In genomic region chr5:105504-106080, GRCh38 we compare ENCODE assay signal across 26 cellular contexts.
A peak's percentile ranks its signal among the peaks of the same experiment; 100 is the strongest.
DNase-seq lines count a peak whose midpoint lies in the region; ATAC-seq and TF ChIP-seq lines count a peak whose summit lies in the region.
"Had no signal": no experiment of that assay in that cellular context is flagged by ENCODE, and none has a peak within 500 bp of the region (broad histone marks: within the 10 kb centered on the region; RNA-seq: fewer than 3 reads in every experiment).

No MANE protein-coding gene starts in this region.

- H3K4me3 Mint-ChIP-seq in nephron (peak overlapping the region in 1 of 3 experiments; percentile 28), nephron progenitor cell (no peak overlapping the region)
- H3K4me3 Mint-ChIP-seq in activated naive CD4-positive, alpha-beta T cell treated with anti-CD3 and anti-CD28 coated beads, Interleukin-2, amount 10 ng/mL, durations not matched to agents 7 days and 5 days, result no peak overlapping the region
- H3K4me3 Mint-ChIP-seq: activated naive CD8-positive, alpha-beta T cell treated with anti-CD3 and anti-CD28 coated beads, Interleukin-2, amount 10 ng/mL, durations not matched to agents 7 days and 5 days; effector memory CD8-positive, alpha-beta T cell had no signal

- H3K4me1 ChIP-seq in BLaER1 treated with 17β-estradiol and CSF1 and Interleukin-3, amounts not matched to agents 10 nM and 100 nM, result peaks cover 20 to 87% (median 80%) of the 10 kb centered on the region in 10 experiments
- H3K4me1 ChIP-seq: body of pancreas, esophagus squamous epithelium, gastrocnemius medialis, stomach, upper lobe of left lung had no signal

- H3K27me3 ChIP-seq in BLaER1 treated with 17β-estradiol and CSF1 and Interleukin-3, amounts not matched to agents 10 nM and 100 nM, result no peaks in the 10 kb centered on the region
- H3K27me3 ChIP-seq: body of pancreas, upper lobe of left lung had no signal

- CTCF ChIA-PET in activated naive CD4-positive, alpha-beta T cell treated with anti-CD3 and anti-CD28 coated beads, Interleukin-2, amount 10 ng/mL, durations not matched to agents 7 days and 5 days (lab: Charles Lee), result no interaction called here

- H3K4me2 ChIP-seq in BLaER1 treated with 17β-estradiol and CSF1 and Interleukin-3, amounts not matched to agents 10 nM and 100 nM, result peak overlapping the region in 10 of 11 experiments; percentile 9 to 81 (median 62); a peak in 18 of 22 replicates

- H3K36me3 Mint-ChIP-seq in nephron (ENCODE audit: low read depth) (peaks cover 8% of the 10 kb centered on the region), nephron progenitor cell (ENCODE audit: low read depth) (peaks cover 11% of the 10 kb centered on the region)
- no peaks in the 10 kb centered on the region for H3K36me3 Mint-ChIP-seq in activated naive CD4-positive, alpha-beta T cell treated with anti-CD3 and anti-CD28 coated beads, Interleukin-2, amount 10 ng/mL, durations not matched to agents 7 days and 5 days
- H3K36me3 Mint-ChIP-seq: activated naive CD8-positive, alpha-beta T cell treated with anti-CD3 and anti-CD28 coated beads, Interleukin-2, amount 10 ng/mL, durations not matched to agents 7 days and 5 days had no signal

- peaks cover 0 to 85% (median 35%) of the 10 kb centered on the region in 11 experiments; a peak in 14 of 22 replicates for H4K20me1 ChIP-seq in BLaER1 treated with 17β-estradiol and CSF1 and Interleukin-3, amounts not matched to agents 10 nM and 100 nM

- H3K4me3 ChIP-seq in BLaER1 treated with 17β-estradiol and CSF1 and Interleukin-3, amounts not matched to agents 10 nM and 100 nM, result no peak overlapping the region
- H3K4me3 ChIP-seq: body of pancreas, esophagus squamous epithelium, gastrocnemius medialis, stomach, upper lobe of left lung had no signal

- H3K27me3 Mint-ChIP-seq in nephron (ENCODE audit: low read depth) (peaks cover 24% of the 10 kb centered on the region), nephron progenitor cell (ENCODE audit: low read depth, poor library complexity) (peaks cover 7% of the 10 kb centered on the region)
- H3K27me3 Mint-ChIP-seq in activated naive CD4-positive, alpha-beta T cell treated with anti-CD3 and anti-CD28 coated beads, Interleukin-2, amount 10 ng/mL, durations not matched to agents 7 days and 5 days, result peaks cover 8% of the 10 kb centered on the region

- DNase-seq in NCI-H1436 (lab: John Stamatoyannopoulos, UW) (peak; percentile 26), NCI-H526 treated with DMSO at 0.1 percent for 48 hours (lab: John Stamatoyannopoulos, UW) (peak; percentile 74), nephron progenitor cell (no peak)
- no peak for DNase-seq in activated naive CD4-positive, alpha-beta T cell treated with anti-CD3 and anti-CD28 coated beads, Interleukin-2, amount 10 ng/mL, durations not matched to agents 7 days and 5 days
- DNase-seq: ACHN; activated CD8-positive, alpha-beta memory T cell treated with anti-CD3 and anti-CD28 coated beads, Interleukin-2, amount 50 U/mL, for 48 hours; activated naive CD8-positive, alpha-beta T cell treated with anti-CD3 and anti-CD28 coated beads, Interleukin-2, amount 10 ng/mL, durations not matched to agents 7 days and 5 days; body of pancreas; effector memory CD8-positive, alpha-beta T cell; EL; esophagus squamous epithelium; gastrocnemius medialis; islet precursor cell; NCI-H1930; nucleus accumbens; stimulated activated CD4-positive, alpha-beta T cell treated with anti-CD3 and anti-CD28 coated beads, Interleukin-12 subunit alpha, Interleukin-12 subunit beta, amount 100 ng/mL, for 4 hours; stomach; WERI-Rb-1 had no signal

- peak overlapping the region in 2 of 3 experiments; percentile 44 to 89 for H3K27ac Mint-ChIP-seq in nephron
- H3K27ac Mint-ChIP-seq in nephron progenitor cell, result no peak overlapping the region
- no peak overlapping the region for H3K27ac Mint-ChIP-seq in activated naive CD4-positive, alpha-beta T cell treated with anti-CD3 and anti-CD28 coated beads, Interleukin-2, amount 10 ng/mL, durations not matched to agents 7 days and 5 days
- H3K27ac Mint-ChIP-seq: activated naive CD8-positive, alpha-beta T cell treated with anti-CD3 and anti-CD28 coated beads, Interleukin-2, amount 10 ng/mL, durations not matched to agents 7 days and 5 days; activated T-helper 2 cell treated with anti-CD3 and anti-CD28 coated beads, Interferon-gamma antibody, Interleukin-2, Interleukin-4, amounts not matched to agents 10 μg/mL and 5 μg/mL and 100 μg/mL, durations not matched to agents 14 hours and 24 hours and 36 hours; effector memory CD8-positive, alpha-beta T cell had no signal

- H3K36me3 ChIP-seq in BLaER1 treated with 17β-estradiol and CSF1 and Interleukin-3, amounts not matched to agents 10 nM and 100 nM, result peaks cover 0 to 29% (median 13%) of the 10 kb centered on the region in 11 experiments; a peak in 15 of 22 replicates
- H3K36me3 ChIP-seq: esophagus squamous epithelium, gastrocnemius medialis, stomach, upper lobe of left lung, WERI-Rb-1 had no signal

- ATAC-seq in HG02970 (IDR thresholded peaks at IDR 0.05; ENCODE audit: low FRiP score, unreplicated experiment) (no peak), HG03520 (IDR thresholded peaks at IDR 0.05; ENCODE audit: unreplicated experiment) (no peak)
- ATAC-seq: body of pancreas; effector memory CD8-positive, alpha-beta T cell; gastrocnemius medialis had no signal

- no peak overlapping the region for H3K27ac ChIP-seq in BLaER1 treated with 17β-estradiol and CSF1 and Interleukin-3, amounts not matched to agents 10 nM and 100 nM
- H3K27ac ChIP-seq: body of pancreas, C4-2B, esophagus squamous epithelium, gastrocnemius medialis, HL-60, stomach, upper lobe of left lung, WERI-Rb-1 had no signal

- no peaks in the 10 kb centered on the region for H3K9me3 ChIP-seq in BLaER1 treated with 17β-estradiol and CSF1 and Interleukin-3, amounts not matched to agents 10 nM and 100 nM (replicated peaks in 1 of 11)
- H3K9me3 ChIP-seq: body of pancreas, esophagus squamous epithelium, gastrocnemius medialis, stomach, upper lobe of left lung had no signal

- TF ChIP-seq CTCF in nephron (IDR thresholded peaks at IDR 0.05; ENCODE audit: unreplicated experiment in 3 of 3) (no peak), nephron progenitor cell (IDR thresholded peaks at IDR 0.05) (no peak)

- H3K9ac ChIP-seq in BLaER1 treated with 17β-estradiol and CSF1 and Interleukin-3, amounts not matched to agents 10 nM and 100 nM, result peak overlapping the region in 3 of 11 experiments; percentile 1 to 12 (median 2); a peak in 1 of 22 replicates

- H3K4me1 Mint-ChIP-seq in nephron (peaks cover 14% of the 10 kb centered on the region), nephron progenitor cell (peaks cover 37% of the 10 kb centered on the region)
- H3K4me1 Mint-ChIP-seq in activated naive CD4-positive, alpha-beta T cell treated with anti-CD3 and anti-CD28 coated beads, Interleukin-2, amount 10 ng/mL, durations not matched to agents 7 days and 5 days, result no peaks in the 10 kb centered on the region
- H3K4me1 Mint-ChIP-seq: activated naive CD8-positive, alpha-beta T cell treated with anti-CD3 and anti-CD28 coated beads, Interleukin-2, amount 10 ng/mL, durations not matched to agents 7 days and 5 days had no signal

- H3K9me3 Mint-ChIP-seq in nephron (peaks cover 3% of the 10 kb centered on the region), nephron progenitor cell (no peaks in the 10 kb centered on the region)
- H3K9me3 Mint-ChIP-seq in activated naive CD4-positive, alpha-beta T cell treated with anti-CD3 and anti-CD28 coated beads, Interleukin-2, amount 10 ng/mL, durations not matched to agents 7 days and 5 days, result peaks cover 5% of the 10 kb centered on the region

Comparison
In these comparisons a context has a peak if more than half of its experiments do, and no peak if none do; other contexts are left out.
1. DNase-seq: peak in NCI-H1436 (single experiment) and NCI-H526 treated with DMSO at 0.1 percent for 48 hours (single experiment); none in nephron progenitor cell (single experiment) and activated naive CD4-positive, alpha-beta T cell treated with anti-CD3 and anti-CD28 coated beads, Interleukin-2, amount 10 ng/mL, durations not matched to agents 7 days and 5 days (single experiment).
2. H3K27ac Mint-ChIP-seq: peak in nephron (2 of 3); none in nephron progenitor cell (single experiment) and activated naive CD4-positive, alpha-beta T cell treated with anti-CD3 and anti-CD28 coated beads, Interleukin-2, amount 10 ng/mL, durations not matched to agents 7 days and 5 days (single experiment).